ENCODE assay signal across 1 cellular context in the genomic region with DNA sequence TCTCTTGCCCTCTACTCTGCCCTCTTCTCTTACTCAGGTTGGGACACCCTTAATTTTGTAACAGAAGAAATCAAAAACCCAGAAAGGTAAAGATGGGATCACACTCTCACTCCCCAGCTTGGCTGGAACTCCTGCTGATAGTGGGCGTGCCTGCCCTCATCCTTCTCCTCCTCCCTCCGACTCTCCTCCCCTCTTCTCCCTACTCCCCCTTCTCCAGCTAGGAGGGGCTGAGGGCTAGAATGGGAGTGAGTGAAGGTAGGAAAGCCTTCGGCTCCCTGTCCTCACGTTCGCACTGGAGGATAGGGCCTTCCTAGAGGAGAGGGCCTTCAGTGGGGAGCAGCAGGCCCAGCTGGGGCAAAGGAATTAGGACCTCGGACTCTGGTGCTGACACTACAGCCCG.
TF ChIP-seq lines count a peak whose summit lies in the region.

No MANE protein-coding gene starts in this region.

TF ChIP-seq in endothelial cell of umbilical vein, 7 proteins besides CTCF, POLR2A, EP300 and RAD21:
- TF ChIP-seq, protein P1, sequence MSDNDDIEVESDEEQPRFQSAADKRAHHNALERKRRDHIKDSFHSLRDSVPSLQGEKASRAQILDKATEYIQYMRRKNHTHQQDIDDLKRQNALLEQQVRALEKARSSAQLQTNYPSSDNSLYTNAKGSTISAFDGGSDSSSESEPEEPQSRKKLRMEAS (IDR thresholded peaks at IDR 0.05; ENCODE audit: insufficient read depth, insufficient read length), result no peak
- TF ChIP-seq MYC (IDR thresholded peaks at IDR 0.05; ENCODE audit: low read depth, low read length), result no peak
- no peak for TF ChIP-seq JUN (IDR thresholded peaks at IDR 0.05; ENCODE audit: borderline replicate concordance, insufficient read depth, insufficient read length, low read depth)
- TF ChIP-seq FOS (IDR thresholded peaks at IDR 0.05; ENCODE audit: borderline replicate concordance, insufficient read depth, low read length), result no peak
- no peak for TF ChIP-seq GATA2 (IDR thresholded peaks at IDR 0.05; ENCODE audit: insufficient read depth, insufficient read length, low read depth, low read length)
- no peak for TF ChIP-seq EZH2 (IDR thresholded peaks at IDR 0.05; ENCODE audit: borderline replicate concordance, low read depth, low read length, severe bottlenecking)
- TF ChIP-seq POLR2AphosphoS5 (IDR thresholded peaks at IDR 0.05; ENCODE audit: insufficient read depth, low read depth, low read length), result no peak
TF ChIP-seq in endothelial cell of umbilical vein: peak in this region for 0.
